ENCODE assay signal across 10 cellular contexts in genomic region chr6:134435814-134436280, GRCh38.
DNase-seq lines count a peak whose midpoint lies in the region; ATAC-seq lines count a peak whose summit lies in the region.
"Had no signal": no experiment of that assay in that cellular context is flagged by ENCODE, and none has a peak within 500 bp of the region (broad histone marks: within the 10 kb centered on the region; RNA-seq: fewer than 3 reads in every experiment).

No MANE protein-coding gene starts in this region.

- ATAC-seq in CD4-positive, CD25-positive, alpha-beta regulatory T cell (ENCODE audit: low read depth in 2 of 2) = peak; percentile 15 to 18
- peak; percentile 16 for ATAC-seq in GM21737 (IDR thresholded peaks at IDR 0.05; ENCODE audit: unreplicated experiment)
- ATAC-seq in activated naive CD4-positive, alpha-beta T cell treated with anti-CD3 and anti-CD28 coated beads, Interleukin-2, amount 50 U/mL, for 72 hours = peak; percentile 38 to 63
- no peak for ATAC-seq in GM21825 (IDR thresholded peaks at IDR 0.05; ENCODE audit: unreplicated experiment)

- DNase-seq in CD4-positive, CD25-positive, alpha-beta regulatory T cell = peak in 1 of 3 donors; percentile 16
- DNase-seq in activated naive CD4-positive, alpha-beta T cell treated with anti-CD3 and anti-CD28 coated beads, Interleukin-2, amount 50 U/mL, for 72 hours (ENCODE audit: low spot score in 2 of 2) = no peak
- DNase-seq in kidney glomerular epithelial cell (lab: John Stamatoyannopoulos, UW) (no peak), medulla oblongata (ENCODE audit: extremely low spot score) (no peak), hepatic stellate cell (ENCODE audit: low spot score) (no peak)
- DNase-seq: DMS79, NCI-H510A treated with DMSO at 0.1 percent for 48 hours had no signal

- no peaks in the 10 kb centered on the region for H3K27me3 ChIP-seq in CD4-positive, CD25-positive, alpha-beta regulatory T cell (ENCODE audit: control insufficient read depth, insufficient read depth, low read length)
- H3K27me3 ChIP-seq in muscle layer of duodenum (ENCODE audit: low read depth, low read length) = no peaks in the 10 kb centered on the region

- no peaks in the 10 kb centered on the region for H3K36me3 ChIP-seq in CD4-positive, CD25-positive, alpha-beta regulatory T cell (ENCODE audit: control insufficient read depth, insufficient read depth, low read length)
- H3K36me3 ChIP-seq in muscle layer of duodenum (ENCODE audit: control insufficient read depth in 1 of 2, insufficient read depth in 2 of 2, low read length in 2 of 2) = peaks cover 0 to 3% of the 10 kb centered on the region in 2 donors

- peak overlapping the region; percentile 88 for H3K4me3 ChIP-seq in CD4-positive, CD25-positive, alpha-beta regulatory T cell (ENCODE audit: low read depth, low read length)
- H3K4me3 ChIP-seq in muscle layer of duodenum (ENCODE audit: low read depth in 1 of 2, low read length in 2 of 2) = peak overlapping the region in 1 of 2 donors; percentile 12

- peak overlapping the region; percentile 46 to 86 (median 76) for H3K4me3 Mint-ChIP-seq in CD4-positive, CD25-positive, alpha-beta regulatory T cell

- H3K27me3 Mint-ChIP-seq in CD4-positive, CD25-positive, alpha-beta regulatory T cell = no peaks in the 10 kb centered on the region

- no peaks in the 10 kb centered on the region for H3K9me3 Mint-ChIP-seq in CD4-positive, CD25-positive, alpha-beta regulatory T cell
- peaks cover 0 to 3% of the 10 kb centered on the region in 2 donors for H3K9me3 Mint-ChIP-seq in activated naive CD4-positive, alpha-beta T cell treated with anti-CD3 and anti-CD28 coated beads, Interleukin-2, amount 50 U/mL, for 72 hours

- peak overlapping the region; percentile 39 to 76 (median 53) for H3K27ac Mint-ChIP-seq in CD4-positive, CD25-positive, alpha-beta regulatory T cell
- peak overlapping the region; percentile 92 to 93 for H3K27ac Mint-ChIP-seq in activated naive CD4-positive, alpha-beta T cell treated with anti-CD3 and anti-CD28 coated beads, Interleukin-2, amount 50 U/mL, for 72 hours

- no peak overlapping the region for H3K27ac ChIP-seq in CD4-positive, CD25-positive, alpha-beta regulatory T cell (ENCODE audit: insufficient read depth, low read length, poor library complexity, severe bottlenecking)
- H3K27ac ChIP-seq in muscle layer of duodenum (ENCODE audit: low read length) = peak overlapping the region; percentile 47

- peaks cover 11% of the 10 kb centered on the region for H3K4me1 ChIP-seq in CD4-positive, CD25-positive, alpha-beta regulatory T cell (ENCODE audit: control insufficient read depth, insufficient read depth, low read length, poor library complexity, severe bottlenecking)
- H3K4me1 ChIP-seq in muscle layer of duodenum (ENCODE audit: control insufficient read depth in 1 of 2, insufficient read depth in 2 of 2, low read length in 2 of 2) = no peaks in the 10 kb centered on the region

- no peaks in the 10 kb centered on the region for H3K9me3 ChIP-seq in CD4-positive, CD25-positive, alpha-beta regulatory T cell (ENCODE audit: control insufficient read depth in 2 of 2, low read length in 2 of 2)
- H3K9me3 ChIP-seq in muscle layer of duodenum (ENCODE audit: control insufficient read depth in 1 of 2, low read length in 2 of 2) = no peaks in the 10 kb centered on the region

- H3K36me3 Mint-ChIP-seq in CD4-positive, CD25-positive, alpha-beta regulatory T cell = no peaks in the 10 kb centered on the region
- no peaks in the 10 kb centered on the region for H3K36me3 Mint-ChIP-seq in activated naive CD4-positive, alpha-beta T cell treated with anti-CD3 and anti-CD28 coated beads, Interleukin-2, amount 50 U/mL, for 72 hours

- peaks cover 6 to 21% (median 20%) of the 10 kb centered on the region in 4 donors for H3K4me1 Mint-ChIP-seq in CD4-positive, CD25-positive, alpha-beta regulatory T cell
